ENCODE assay signal across 6 cellular contexts in the genomic region with DNA sequence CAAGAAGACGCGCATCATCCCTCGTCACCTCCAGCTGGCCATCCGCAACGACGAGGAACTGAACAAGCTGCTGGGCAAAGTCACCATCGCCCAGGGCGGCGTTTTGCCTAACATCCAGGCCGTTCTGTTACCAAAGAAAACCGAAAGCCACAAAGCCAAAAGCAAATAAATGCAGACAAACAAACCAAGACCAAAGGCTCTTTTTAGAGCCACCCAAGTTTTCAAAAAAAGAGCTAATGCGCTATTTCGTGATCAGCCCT. TPM values are rescaled to one million over a fixed set of nuclear protein-coding genes. Genes with fewer than 3 reads are reported as not detected.
DNase-seq lines count a peak whose midpoint lies in the region; TF ChIP-seq lines count a peak whose summit lies in the region.
"Not testable (repeated sequence)": the region's sequence is repeated elsewhere in the genome, so short reads cannot be mapped to it uniquely, and the experiment has no call there.

No MANE protein-coding gene starts in this region.

- H4K20me1 ChIP-seq in GM23248 (ENCODE audit: insufficient read depth) = not testable (repeated sequence)

- H3K4me2 ChIP-seq in GM23248 (ENCODE audit: unreplicated experiment) = peak overlapping the region; percentile 91

- not testable (repeated sequence) for H3K9me2 ChIP-seq in GM23248 (ENCODE audit: insufficient read depth)

- TF ChIP-seq POLR2A in sigmoid colon (IDR thresholded peaks at IDR 0.05) = not testable (repeated sequence)

- H3K4me1 ChIP-seq in GM23248 (ENCODE audit: insufficient read depth) (peaks cover 12% of the 10 kb centered on the region), sigmoid colon (peaks cover 3 to 32% (median 21%) of the 10 kb centered on the region in 4 donors)
- not testable (repeated sequence) for H3K4me1 ChIP-seq in ectodermal cell (ENCODE audit: control insufficient read depth, insufficient read depth, low read length)

- not testable (repeated sequence) for H3K27me3 ChIP-seq in GM23248 (replicated peaks; ENCODE audit: insufficient read depth); ectodermal cell (ENCODE audit: control insufficient read depth, insufficient read depth, low read length, poor library complexity, severe bottlenecking); kidney epithelial cell (ENCODE audit: control insufficient read depth, insufficient read depth, low read length); sigmoid colon

- CTCF ChIA-PET in AG04449 (lab: Yijun Ruan, JAX) = interaction anchor here (1.0 to 2.8 kb wide), 11 partner anchors 29 to 303 kb away, joined by 3 to 18 read pairs (median 5); a partner anchor contains a TSS
- CTCF ChIA-PET in RWPE1 (lab: Yijun Ruan, JAX) = not testable (repeated sequence)

- peak overlapping the region; percentile 98 for H3K27ac ChIP-seq in GM23248
- peak overlapping the region; percentile 99 for H3K27ac ChIP-seq in RWPE1
- peak overlapping the region; percentile 98 for H3K27ac ChIP-seq in ectodermal cell (ENCODE audit: insufficient read depth, low read depth, low read length, poor library complexity, severe bottlenecking)
- H3K27ac ChIP-seq in sigmoid colon = peak overlapping the region; percentile 97 to 100 (median 99)

- WGBS in GM23248 (ENCODE audit: low coverage in 1 of 2, low lambda C conversion rate in 2 of 2, missing lambda C conversion rate in 2 of 2), 2 experiments = 0 to 1% methylated on average over 12 to 13 of the region's 13 CpGs
- 0 to 1% methylated on average over 10 to 13 of the region's 13 CpGs for WGBS in ectodermal cell, 2 experiments
- WGBS in sigmoid colon, 2 donors = 0 to 1% methylated on average over 13 of the region's 13 CpGs

- not testable (repeated sequence) for H3K9me3 ChIP-seq in GM23248 (ENCODE audit: low read depth); ectodermal cell (ENCODE audit: control insufficient read depth, low read length); sigmoid colon

- intact Hi-C loops in sigmoid colon (cut with DNase I) = loop anchor here (10.0 kb wide), 1 partner anchor 178 kb away; a partner anchor contains a TSS

- H3K4me3 ChIP-seq in AG04449 (ENCODE audit: low read depth, low read length) (peak overlapping the region; percentile 69), GM23248 (peak overlapping the region; percentile 81), ectodermal cell (ENCODE audit: insufficient read depth, low read depth, low read length) (peak overlapping the region; percentile 80), kidney epithelial cell (ENCODE audit: low read depth, low read length) (peak overlapping the region; percentile 55), sigmoid colon (peak overlapping the region; percentile 72 to 79 (median 76))

- peaks cover 28% of the 10 kb centered on the region for H3K79me2 ChIP-seq in GM23248 (ENCODE audit: insufficient read depth)

- in situ Hi-C loops in GM23248 (cut with MboI) = not testable (repeated sequence)

- peaks cover 33% of the 10 kb centered on the region for H3F3A ChIP-seq in GM23248 (ENCODE audit: insufficient read depth)

- TF ChIP-seq CTCF in AG04449 (IDR thresholded peaks at IDR 0.05; ENCODE audit: insufficient read depth, low read length, missing control alignments); RWPE1 (conservative IDR thresholded peaks at IDR 0.05; ENCODE audit: low read depth); kidney epithelial cell (IDR thresholded peaks at IDR 0.05; ENCODE audit: insufficient read depth, low read length, poor library complexity, severe bottlenecking); sigmoid colon (IDR thresholded peaks at IDR 0.05): not testable (repeated sequence)

- TF ChIP-seq EP300 in sigmoid colon (IDR thresholded peaks at IDR 0.05) = not testable (repeated sequence)

- H3K36me3 ChIP-seq in GM23248 (ENCODE audit: low read depth); ectodermal cell (ENCODE audit: control insufficient read depth, insufficient read depth, low read length); kidney epithelial cell (ENCODE audit: control insufficient read depth, insufficient read depth, low read length); sigmoid colon: not testable (repeated sequence)

- not testable (repeated sequence) for DNase-seq in AG04449 (ENCODE audit: low read depth, low spot score); GM23248; RWPE1 (ENCODE audit: low spot score); kidney epithelial cell (ENCODE audit: low read depth); sigmoid colon

- POLR2A ChIA-PET in AG04449 (lab: Yijun Ruan, JAX) = interaction anchor here (0.7 to 3.7 kb wide), 22 partner anchors 10 to 346 kb away, joined by 3 to 39 read pairs (median 4); a partner anchor contains a TSS
- POLR2A ChIA-PET in RWPE1 (lab: Yijun Ruan, JAX; ENCODE audit: low non-redundant PET) = interaction anchor here (0.6 to 2.2 kb wide), 4 partner anchors 13 to 50 kb away, joined by 3 to 8 read pairs (median 5); a partner anchor contains a TSS

- H2AFZ ChIP-seq in GM23248 = not testable (repeated sequence)

- H3K9ac ChIP-seq in GM23248 = peak overlapping the region; percentile 94

RNA-seq across cellular contexts. Expression of a gene that starts 12.2 kb away (rescaled TPM):
- total RNA-seq in GM23248 (2014; rRNA removed; shearing (Covaris generic)) = 12.3 and 16.4 TPM in 2 replicates
- polyA plus RNA-seq in GM23248 (2016; fragmentation: Nextera tagmentation; extraction: Ambion mirVana) (18.6 and 20.1 TPM in 2 replicates), sigmoid colon (10 to 100 TPM; 19.2 to 26.6 (median 21.5) TPM)
- 8.5 TPM for polyA plus RNA-seq in ectodermal cell (2013, experiment 1 of 4)
- 6.8 TPM for polyA plus RNA-seq in ectodermal cell (2013, experiment 2 of 4)
- 8.1 TPM for polyA plus RNA-seq in ectodermal cell (2013, experiment 3 of 4)
- polyA plus RNA-seq in ectodermal cell (2013, experiment 4 of 4) = 7.9 TPM
- total RNA-seq in kidney epithelial cell (17.7 and 27.9 TPM in 2 replicates), sigmoid colon (10 to 100 TPM; 36.0 to 61.4 (median 50.6) TPM)

RNA-seq across cellular contexts. Expression of a gene that starts 30.5 kb away (rescaled TPM):
- 0.51 and 1.1 TPM in 2 replicates for total RNA-seq in GM23248 (2014; rRNA removed; shearing (Covaris generic))
- 0.36 and 0.60 TPM in 2 replicates for polyA plus RNA-seq in GM23248 (2016; fragmentation: Nextera tagmentation; extraction: Ambion mirVana)
- 60.4 TPM for polyA plus RNA-seq in ectodermal cell (2013, experiment 1 of 4)
- polyA plus RNA-seq in ectodermal cell (2013, experiment 2 of 4) = 68.0 TPM
- polyA plus RNA-seq in ectodermal cell (2013, experiment 3 of 4) = 43.5 TPM
- polyA plus RNA-seq in ectodermal cell (2013, experiment 4 of 4) = 49.3 TPM
- total RNA-seq in kidney epithelial cell = 13.2 and 14.1 TPM in 2 replicates
- total RNA-seq in sigmoid colon = 1 to 10 TPM; 3.3 to 6.9 (median 5.7) TPM
- polyA plus RNA-seq in sigmoid colon = 1 to 10 TPM in 1 of 3 donors, under 1 TPM in 1, not detected in 1; 0.60 to 2.7 TPM

RNA-seq across cellular contexts. Expression of a gene that starts 40.5 kb away (rescaled TPM):
- 12.3 and 17.5 TPM in 2 replicates for total RNA-seq in GM23248 (2014; rRNA removed; shearing (Covaris generic))
- polyA plus RNA-seq in GM23248 (2016; fragmentation: Nextera tagmentation; extraction: Ambion mirVana) = 98.0 and 106 TPM in 2 replicates
- 87.3 TPM for polyA plus RNA-seq in ectodermal cell (2013, experiment 1 of 4)
- 91.5 TPM for polyA plus RNA-seq in ectodermal cell (2013, experiment 2 of 4)
- polyA plus RNA-seq in ectodermal cell (2013, experiment 3 of 4) = 68.7 TPM
- polyA plus RNA-seq in ectodermal cell (2013, experiment 4 of 4) = 71.4 TPM
- 33.1 and 42.2 TPM in 2 replicates for total RNA-seq in kidney epithelial cell
- 10 to 100 TPM in 2 of 4 donors, 1 to 10 TPM in 2; 7.8 to 17.7 (median 10.4) TPM for total RNA-seq in sigmoid colon
- polyA plus RNA-seq in sigmoid colon = 10 to 100 TPM; 19.0 to 51.1 (median 30.6) TPM

RNA-seq across cellular contexts. Expression of a gene that starts 49.6 kb away (rescaled TPM):
- total RNA-seq in GM23248 (2014; rRNA removed; shearing (Covaris generic)) = 7.7 and 13.1 TPM in 2 replicates
- 11.9 and 12.4 TPM in 2 replicates for polyA plus RNA-seq in GM23248 (2016; fragmentation: Nextera tagmentation; extraction: Ambion mirVana)
- 4.3 TPM for polyA plus RNA-seq in ectodermal cell (2013, experiment 1 of 4)
- polyA plus RNA-seq in ectodermal cell (2013, experiment 2 of 4) = 4.5 TPM
- polyA plus RNA-seq in ectodermal cell (2013, experiment 3 of 4) = 3.7 TPM
- 3.7 TPM for polyA plus RNA-seq in ectodermal cell (2013, experiment 4 of 4)
- total RNA-seq in kidney epithelial cell = 14.1 and 27.9 TPM in 2 replicates
- total RNA-seq in sigmoid colon = 10 to 100 TPM; 10.3 to 22.5 (median 17.9) TPM
- 10 to 100 TPM; 69.9 to 85.8 (median 76.9) TPM for polyA plus RNA-seq in sigmoid colon
